Comparison of ENCODE assay signal across 9 cellular contexts in genomic region chr6:105993341-105993740, GRCh38.
A peak's percentile ranks its signal among the peaks of the same experiment; 100 is the strongest.
DNase-seq lines count a peak whose midpoint lies in the region; ATAC-seq and TF ChIP-seq lines count a peak whose summit lies in the region.
"Had no signal": no experiment of that assay in that cellular context is flagged by ENCODE, and none has a peak within 500 bp of the region (broad histone marks: within the 10 kb centered on the region; RNA-seq: fewer than 3 reads in every experiment).

No MANE protein-coding gene starts in this region.

- H3K9me3 Mint-ChIP-seq in effector memory CD8-positive, alpha-beta T cell: no peaks in the 10 kb centered on the region

- H4K20me1 ChIP-seq in OCI-LY3 (ENCODE audit: insufficient read depth, low read length) (no peaks in the 10 kb centered on the region), osteoblast (ENCODE audit: insufficient read depth, low read length) (no peaks in the 10 kb centered on the region)

- DNase-seq in EH (ENCODE audit: low read depth) (peak; percentile 62), osteoblast (ENCODE audit: insufficient read length, low spot score, missing footprints) (no peak), COLO668 (lab: John Stamatoyannopoulos, UW; ENCODE audit: unreplicated experiment) (no peak), HT-29 (ENCODE audit: low spot score) (no peak), substantia nigra (lab: John Stamatoyannopoulos, UW) (no peak)
- DNase-seq in effector memory CD8-positive, alpha-beta T cell: no peak
- DNase-seq: NCI-H1048 had no signal

- no peaks in the 10 kb centered on the region for H3K27me3 Mint-ChIP-seq in effector memory CD8-positive, alpha-beta T cell

- H3K36me3 Mint-ChIP-seq in effector memory CD8-positive, alpha-beta T cell (ENCODE audit: insufficient read depth): peaks cover 19% of the 10 kb centered on the region

- H3K9me3 ChIP-seq in OCI-LY3 (ENCODE audit: insufficient read depth, low read length): no peaks in the 10 kb centered on the region
- H3K9me3 ChIP-seq in osteoblast (ENCODE audit: low read depth, low read length): no peaks in the 10 kb centered on the region

- H3K27me3 ChIP-seq in OCI-LY3 (ENCODE audit: low read depth, low read length) (no peaks in the 10 kb centered on the region), osteoblast (ENCODE audit: insufficient read depth, low read length) (no peaks in the 10 kb centered on the region)

- peak overlapping the region; percentile 100 for H2AFZ ChIP-seq in OCI-LY3 (ENCODE audit: low read depth, low read length)
- peak overlapping the region; percentile 94 for H2AFZ ChIP-seq in osteoblast (ENCODE audit: low read length)

- H3K27ac ChIP-seq in OCI-LY3 (ENCODE audit: low read length) (no peak overlapping the region), osteoblast (ENCODE audit: low read depth, low read length) (no peak overlapping the region), substantia nigra (ENCODE audit: low read depth, low read length, poor library complexity, severe bottlenecking) (no peak overlapping the region)

- no peak overlapping the region; the same call in 1 of the 2 replicates for H3K4me2 ChIP-seq in OCI-LY3 (ENCODE audit: low read length)
- peak overlapping the region; percentile 90 for H3K4me2 ChIP-seq in osteoblast (ENCODE audit: insufficient read depth, low read length)

- H3K36me3 ChIP-seq in OCI-LY3 (replicated peaks; ENCODE audit: low read depth, low read length) (no peaks in the 10 kb centered on the region), osteoblast (ENCODE audit: insufficient read depth, low read length) (no peaks in the 10 kb centered on the region)

- ATAC-seq in effector memory CD8-positive, alpha-beta T cell (replicated peaks): no peak
- ATAC-seq in HG03378 (IDR thresholded peaks at IDR 0.05; ENCODE audit: unreplicated experiment): no peak

- H3K9ac ChIP-seq in OCI-LY3 (ENCODE audit: low read length): no peak overlapping the region

- peaks cover 17 to 22% of the 10 kb centered on the region in 2 donors for H3K4me1 Mint-ChIP-seq in effector memory CD8-positive, alpha-beta T cell (ENCODE audit: low read depth in 2 of 2)

- H3K79me2 ChIP-seq in OCI-LY3 (ENCODE audit: low read length) (no peaks in the 10 kb centered on the region), osteoblast (ENCODE audit: insufficient read depth, low read length) (no peaks in the 10 kb centered on the region)

- H3K4me3 Mint-ChIP-seq in effector memory CD8-positive, alpha-beta T cell: peak overlapping the region; percentile 86 to 93

- peak overlapping the region; percentile 88 to 90 for H3K27ac Mint-ChIP-seq in effector memory CD8-positive, alpha-beta T cell

- peaks cover 11% of the 10 kb centered on the region for H3K4me1 ChIP-seq in OCI-LY3 (ENCODE audit: low read length)
- peaks cover 12% of the 10 kb centered on the region for H3K4me1 ChIP-seq in osteoblast (ENCODE audit: insufficient read depth, low read length)

- H3K4me3 ChIP-seq in OCI-LY3 (ENCODE audit: low read length) (no peak overlapping the region), osteoblast (ENCODE audit: insufficient read depth, low read length) (peak overlapping the region; percentile 81)

- TF ChIP-seq CTCF in OCI-LY3 (IDR thresholded peaks at IDR 0.05; ENCODE audit: low read depth, low read length) (no peak), osteoblast (IDR thresholded peaks at IDR 0.05; ENCODE audit: extremely low read depth, low read depth, low read length) (no peak)
